ENCODE assay signal across 9 cellular contexts in the genomic region with DNA sequence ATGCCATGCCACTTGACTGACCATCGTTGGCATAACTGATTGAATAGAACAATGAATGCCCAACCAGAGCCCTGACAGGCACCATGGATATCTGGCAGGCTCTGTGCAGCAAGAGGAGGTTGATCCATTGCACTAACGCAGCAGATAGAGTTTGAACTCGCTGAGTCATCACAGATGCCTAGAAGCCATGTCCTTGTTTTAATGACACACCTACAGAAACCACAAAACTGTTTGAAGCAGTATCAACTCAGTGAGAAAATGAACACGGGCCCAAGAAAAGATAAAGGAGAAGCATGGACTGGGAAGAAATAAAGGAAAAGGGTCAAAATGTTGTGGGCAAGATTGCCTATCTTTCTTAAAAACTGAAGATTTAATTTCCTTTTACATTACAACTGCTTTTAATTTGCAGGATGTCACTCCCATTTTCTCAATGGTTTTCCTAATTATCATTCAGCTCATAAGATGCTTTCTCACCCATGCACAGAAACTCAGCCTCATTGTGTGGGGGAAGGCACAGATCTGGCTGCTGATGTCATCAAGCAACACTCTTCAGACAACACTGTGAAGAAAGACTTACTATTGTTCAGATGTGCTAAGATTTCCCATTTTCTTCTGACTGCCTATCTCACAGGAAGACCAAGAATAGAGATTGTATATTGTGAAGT.
DNase-seq lines count a peak whose midpoint lies in the region; ATAC-seq, FAIRE-seq and TF ChIP-seq lines count a peak whose summit lies in the region.
"Had no signal": no experiment of that assay in that cellular context is flagged by ENCODE, and none has a peak within 500 bp of the region (broad histone marks: within the 10 kb centered on the region; RNA-seq: fewer than 3 reads in every experiment).

No MANE protein-coding gene starts in this region.

- H3K4me3 Mint-ChIP-seq in activated T-helper 2 cell treated with anti-CD3 and anti-CD28 coated beads, Interferon-gamma antibody, Interleukin-2, Interleukin-4, amounts not matched to agents 10 μg/mL and 5 μg/mL and 100 μg/mL, durations not matched to agents 14 hours and 24 hours and 36 hours (ENCODE audit: low read depth) = no peak overlapping the region

- H2AFZ ChIP-seq in HepG2 (ENCODE audit: low read length) = no peak overlapping the region

- no peak for TF ChIP-seq POLR2A in HepG2 (IDR thresholded peaks at IDR 0.05; ENCODE audit: insufficient read depth in 1 of 2, low read depth in 2 of 2, low read length in 2 of 2)

- in situ Hi-C loops in HepG2 (cut with HindIII; ENCODE audit: extremely low pct_ligation_motif_present, low pct_unique_long_range_greater_than_20kb) = no loop called here

- no peak for TF ChIP-seq EP300 in HepG2 (IDR thresholded peaks at IDR 0.05; ENCODE audit: low read depth in 2 of 2, low read length in 2 of 2)
- no peak for TF ChIP-seq EP300 in HepG2 (CRISPR knock-in tag; IDR thresholded peaks at IDR 0.05; ENCODE audit: borderline replicate concordance)

- H3K79me2 ChIP-seq in HepG2 (ENCODE audit: insufficient read depth, low read length) = no peaks in the 10 kb centered on the region

- no peaks in the 10 kb centered on the region for H3K4me1 ChIP-seq in HepG2 (ENCODE audit: insufficient read depth, low read length)

- peaks cover 52% of the 10 kb centered on the region for H3K4me1 Mint-ChIP-seq in activated T-helper 2 cell treated with anti-CD3 and anti-CD28 coated beads, Interferon-gamma antibody, Interleukin-2, Interleukin-4, amounts not matched to agents 10 μg/mL and 5 μg/mL and 100 μg/mL, durations not matched to agents 14 hours and 24 hours and 36 hours (ENCODE audit: low read depth)

- no peak for TF ChIP-seq CTCF in HepG2 (CRISPR knock-in tag; IDR thresholded peaks at IDR 0.05)

- H3K27ac ChIP-seq in HepG2 (ENCODE audit: extremely low read length, insufficient read depth, low read length) = no peak overlapping the region

- FAIRE-seq in HepG2 (lab: Jason Lieb, UNC) = no peak
- FAIRE-seq: A204.1 had no signal

- no peaks in the 10 kb centered on the region for H3K36me3 Mint-ChIP-seq in activated T-helper 2 cell treated with anti-CD3 and anti-CD28 coated beads, Interferon-gamma antibody, Interleukin-2, Interleukin-4, amounts not matched to agents 10 μg/mL and 5 μg/mL and 100 μg/mL, durations not matched to agents 14 hours and 24 hours and 36 hours (ENCODE audit: low read depth)

- WGBS in HepG2 (ENCODE audit: low lambda C conversion rate) = 0% methylated on average over 4 of the region's 4 CpGs

- no peaks in the 10 kb centered on the region for H3K36me3 ChIP-seq in HepG2 (replicated peaks in 1 of 2; ENCODE audit: control insufficient read depth in 1 of 2, insufficient read depth in 2 of 2, low read length in 2 of 2)

- H3K9me3 ChIP-seq in HepG2 (ENCODE audit: low read length) = no peaks in the 10 kb centered on the region

- H3K27me3 Mint-ChIP-seq in activated T-helper 2 cell treated with anti-CD3 and anti-CD28 coated beads, Interferon-gamma antibody, Interleukin-2, Interleukin-4, amounts not matched to agents 10 μg/mL and 5 μg/mL and 100 μg/mL, durations not matched to agents 14 hours and 24 hours and 36 hours (ENCODE audit: low read depth) = peaks cover 1% of the 10 kb centered on the region

- no peak overlapping the region for H3K4me3 ChIP-seq in HepG2 (replicated peaks in 1 of 3; ENCODE audit: insufficient read depth in 1 of 3, low read depth in 2 of 3, low read length in 3 of 3)

- BruUV-seq in HepG2 (replicated peaks; lab: Mats Ljungman, UMichigan) = no TSS peak

- DNase-seq in DMS153 (lab: John Stamatoyannopoulos, UW) = peak; percentile 44
- no peak for DNase-seq in DMS153 treated with DMSO at 0.1 percent for 48 hours (lab: John Stamatoyannopoulos, UW; ENCODE audit: unreplicated experiment)
- DNase-seq in HK-2 (ENCODE audit: unreplicated experiment) = peak; percentile 25
- no peak for DNase-seq in activated T-helper 2 cell treated with anti-CD3 and anti-CD28 coated beads, Interferon-gamma antibody, Interleukin-2, Interleukin-4, amounts not matched to agents 10 μg/mL and 5 μg/mL and 100 μg/mL, durations not matched to agents 14 hours and 24 hours and 36 hours (ENCODE audit: low spot score)
- no peak for DNase-seq in HepG2 (ENCODE audit: low spot score)
- DNase-seq in NCI-H345 treated with DMSO at 0.1 percent for 48 hours (lab: John Stamatoyannopoulos, UW; ENCODE audit: unreplicated experiment) = no peak

- no peak overlapping the region for H3K9ac ChIP-seq in HepG2 (ENCODE audit: insufficient read depth, low read depth, low read length)

- intact Hi-C loops in activated T-helper 2 cell treated with anti-CD3 and anti-CD28 coated beads, Interferon-gamma antibody, Interleukin-2, Interleukin-4, amounts not matched to agents 10 μg/mL and 5 μg/mL and 100 μg/mL, durations not matched to agents 14 hours and 24 hours and 36 hours (cut with micrococcal nuclease) = loop anchor here (2.0 kb wide), 1 partner anchor 24 kb away; no protein-coding TSS in a partner anchor
- intact Hi-C loops in HepG2 (cut with micrococcal nuclease; ENCODE audit: unreplicated experiment) = no loop called here

- POLR2A ChIA-PET in HepG2 (lab: Yijun Ruan, JAX) = no interaction called here

- no peaks in the 10 kb centered on the region for H3K27me3 ChIP-seq in HepG2 (ENCODE audit: control insufficient read depth in 1 of 2, insufficient read depth in 2 of 2, low read length in 2 of 2)

- H3K4me2 ChIP-seq in HepG2 (ENCODE audit: low read depth, low read length) = no peak overlapping the region

- H4K20me1 ChIP-seq in HepG2 (ENCODE audit: insufficient read depth, low read length) = no peaks in the 10 kb centered on the region

- CTCF ChIA-PET in HepG2 (lab: Yijun Ruan, JAX; ENCODE audit: low intra/inter-chr PET ratio, low total read pairs) = no interaction called here

- H3K27ac Mint-ChIP-seq in activated T-helper 2 cell treated with anti-CD3 and anti-CD28 coated beads, Interferon-gamma antibody, Interleukin-2, Interleukin-4, amounts not matched to agents 10 μg/mL and 5 μg/mL and 100 μg/mL, durations not matched to agents 14 hours and 24 hours and 36 hours = peak overlapping the region; percentile 62

- ATAC-seq in HepG2 (no peak), GM19035 (IDR thresholded peaks at IDR 0.05; ENCODE audit: unreplicated experiment) (no peak), GM21423 (IDR thresholded peaks at IDR 0.05; ENCODE audit: unreplicated experiment) (no peak)

- H3K9me3 Mint-ChIP-seq in activated T-helper 2 cell treated with anti-CD3 and anti-CD28 coated beads, Interferon-gamma antibody, Interleukin-2, Interleukin-4, amounts not matched to agents 10 μg/mL and 5 μg/mL and 100 μg/mL, durations not matched to agents 14 hours and 24 hours and 36 hours = peaks cover 8% of the 10 kb centered on the region

- TF ChIP-seq RAD21 in HepG2 (CRISPR knock-in tag; IDR thresholded peaks at IDR 0.05) = no peak

TF ChIP-seq in HepG2, 621 proteins besides CTCF, POLR2A, EP300 and RAD21 (continues in another document):
- TF ChIP-seq CBX2 (IDR thresholded peaks at IDR 0.05; ENCODE audit: low read depth, low read length) = no peak
- TF ChIP-seq CBX2 (CRISPR knock-in tag; IDR thresholded peaks at IDR 0.05; ENCODE audit: low read depth) = no peak
- no peak for TF ChIP-seq ZNF713 (CRISPR knock-in tag; IDR thresholded peaks at IDR 0.05)
- no peak for TF ChIP-seq CC2D1A (CRISPR knock-in tag; IDR thresholded peaks at IDR 0.05)
- no peak for TF ChIP-seq KMT2B (CRISPR knock-in tag; IDR thresholded peaks at IDR 0.05)
- TF ChIP-seq, protein P1, sequence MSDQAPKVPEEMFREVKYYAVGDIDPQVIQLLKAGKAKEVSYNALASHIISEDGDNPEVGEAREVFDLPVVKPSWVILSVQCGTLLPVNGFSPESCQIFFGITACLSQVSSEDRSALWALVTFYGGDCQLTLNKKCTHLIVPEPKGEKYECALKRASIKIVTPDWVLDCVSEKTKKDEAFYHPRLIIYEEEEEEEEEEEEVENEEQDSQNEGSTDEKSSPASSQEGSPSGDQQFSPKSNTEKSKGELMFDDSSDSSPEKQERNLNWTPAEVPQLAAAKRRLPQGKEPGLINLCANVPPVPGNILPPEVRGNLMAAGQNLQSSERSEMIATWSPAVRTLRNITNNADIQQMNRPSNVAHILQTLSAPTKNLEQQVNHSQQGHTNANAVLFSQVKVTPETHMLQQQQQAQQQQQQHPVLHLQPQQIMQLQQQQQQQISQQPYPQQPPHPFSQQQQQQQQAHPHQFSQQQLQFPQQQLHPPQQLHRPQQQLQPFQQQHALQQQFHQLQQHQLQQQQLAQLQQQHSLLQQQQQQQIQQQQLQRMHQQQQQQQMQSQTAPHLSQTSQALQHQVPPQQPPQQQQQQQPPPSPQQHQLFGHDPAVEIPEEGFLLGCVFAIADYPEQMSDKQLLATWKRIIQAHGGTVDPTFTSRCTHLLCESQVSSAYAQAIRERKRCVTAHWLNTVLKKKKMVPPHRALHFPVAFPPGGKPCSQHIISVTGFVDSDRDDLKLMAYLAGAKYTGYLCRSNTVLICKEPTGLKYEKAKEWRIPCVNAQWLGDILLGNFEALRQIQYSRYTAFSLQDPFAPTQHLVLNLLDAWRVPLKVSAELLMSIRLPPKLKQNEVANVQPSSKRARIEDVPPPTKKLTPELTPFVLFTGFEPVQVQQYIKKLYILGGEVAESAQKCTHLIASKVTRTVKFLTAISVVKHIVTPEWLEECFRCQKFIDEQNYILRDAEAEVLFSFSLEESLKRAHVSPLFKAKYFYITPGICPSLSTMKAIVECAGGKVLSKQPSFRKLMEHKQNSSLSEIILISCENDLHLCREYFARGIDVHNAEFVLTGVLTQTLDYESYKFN (CRISPR knock-in tag; conservative IDR thresholded peaks at IDR 0.05) = no peak
- TF ChIP-seq ZNF382 (CRISPR knock-in tag; IDR thresholded peaks at IDR 0.05; ENCODE audit: borderline replicate concordance) = no peak
- TF ChIP-seq ZNF33A (CRISPR knock-in tag; IDR thresholded peaks at IDR 0.05; ENCODE audit: borderline replicate concordance) = no peak
- peak; percentile 51 for TF ChIP-seq FOSL2 (CRISPR knock-in tag; IDR thresholded peaks at IDR 0.05)
- TF ChIP-seq KDM5B (CRISPR knock-in tag; IDR thresholded peaks at IDR 0.05; ENCODE audit: borderline replicate concordance) = no peak
- no peak for TF ChIP-seq ZFP36 (IDR thresholded peaks at IDR 0.05; ENCODE audit: borderline replicate concordance, low read depth, low read length, partially characterized antibody)
- TF ChIP-seq CENPT (CRISPR knock-in tag; IDR thresholded peaks at IDR 0.05; ENCODE audit: low read depth) = no peak
- no peak for TF ChIP-seq NFRKB (IDR thresholded peaks at IDR 0.05)
- peak; percentile 70 to 75 for TF ChIP-seq MAFK (conservative IDR thresholded peaks at IDR 0.05 in 1 of 2, IDR thresholded peaks at IDR 0.05 in 1 of 2; ENCODE audit: low read length in 2 of 2)
- TF ChIP-seq KDM4B (CRISPR knock-in tag; IDR thresholded peaks at IDR 0.05) = no peak
- TF ChIP-seq MAFF (IDR thresholded peaks at IDR 0.05; ENCODE audit: low read depth, low read length) = peak; percentile 69
- 0 out of 2 replicates have a peak, but pooled peaks have one; percentile 41 for TF ChIP-seq NFE2 (CRISPR knock-in tag; IDR thresholded peaks at IDR 0.05)

Comparison
In these comparisons a context has a peak if more than half of its experiments do, and no peak if none do; other contexts are left out.
1. DNase-seq: peak in DMS153 (single experiment) and HK-2 (single experiment); none in DMS153 treated with DMSO at 0.1 percent for 48 hours (single experiment), activated T-helper 2 cell treated with anti-CD3 and anti-CD28 coated beads, Interferon-gamma antibody, Interleukin-2, Interleukin-4, amounts not matched to agents 10 μg/mL and 5 μg/mL and 100 μg/mL, durations not matched to agents 14 hours and 24 hours and 36 hours (single experiment), HepG2 (single experiment) and NCI-H345 treated with DMSO at 0.1 percent for 48 hours (single experiment).